In the genomic region with DNA sequence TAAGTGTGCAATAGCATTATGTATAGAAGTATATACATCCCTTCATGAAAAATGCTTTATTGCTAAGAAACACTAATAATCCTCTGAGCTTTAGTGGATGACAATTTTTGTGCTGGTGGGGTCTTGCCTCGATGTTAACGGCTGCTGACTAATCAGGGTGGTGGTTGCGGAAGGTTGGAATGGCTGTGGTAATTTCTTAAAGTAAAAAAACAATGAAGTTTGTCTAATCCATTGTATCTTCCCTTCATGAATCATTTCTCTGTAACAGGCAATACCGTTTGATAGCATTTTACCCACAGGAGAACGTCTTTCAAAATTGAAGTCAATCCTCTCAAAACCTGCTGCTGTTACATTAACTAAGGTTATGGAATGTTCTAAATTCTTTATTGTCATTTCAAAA, we compare ENCODE assay signal across 21 cellular contexts.
"Had no signal": no experiment of that assay in that cellular context is flagged by ENCODE, and none has a peak within 500 bp of the region (broad histone marks: within the 10 kb centered on the region; RNA-seq: fewer than 3 reads in every experiment).

No MANE protein-coding gene starts in this region.

- H3K27ac ChIP-seq: RWPE1 had no signal

- ATAC-seq: HepG2, Panc1, PC-3 had no signal

- DNase-seq: IMR-90, Karpas-422, KG1, MG63, NCI-H1092, NCI-H1105 treated with DMSO at 0.1 percent for 48 hours, NCI-H1417 treated with DMSO at 0.1 percent for 48 hours, NCI-H146, NCI-H1694 treated with DMSO at 0.1 percent for 48 hours, NCI-H1930, NCI-H2081, NCI-H2107, NCI-H2227 treated with DMSO at 0.1 percent for 48 hours, NCI-H524, NCI-H69, NCI-H774, PC-3, SHP77 had no signal

- H3K27me3 ChIP-seq: MG63 had no signal

- H3K4me3 ChIP-seq: MG63 had no signal
